Comparison of ENCODE assay signal across 12 cellular contexts in genomic region chr17:66415366-66416206, GRCh38.
A peak's percentile ranks its signal among the peaks of the same experiment; 100 is the strongest.
DNase-seq lines count a peak whose midpoint lies in the region; ATAC-seq and TF ChIP-seq lines count a peak whose summit lies in the region.
"Had no signal": no experiment of that assay in that cellular context is flagged by ENCODE, and none has a peak within 500 bp of the region (broad histone marks: within the 10 kb centered on the region; RNA-seq: fewer than 3 reads in every experiment).

No MANE protein-coding gene starts in this region.

- no peak overlapping the region for H3K4me2 ChIP-seq in DND-41 (ENCODE audit: insufficient read depth, low read length)

- DNase-seq in DND-41 (no peak), right lobe of liver (peak in 1 of 3 donors; percentile 64), head of caudate nucleus (no peak), spleen (no peak)
- no peak for DNase-seq in activated CD8-positive, alpha-beta T cell treated with anti-CD3 and anti-CD28 coated beads for 36 hours
- no peak for DNase-seq in stimulated activated CD4-positive, alpha-beta T cell treated with anti-CD3 and anti-CD28 coated beads, Interleukin-1b, Interleukin-23, amount 100 ng/mL, for 48 hours
- DNase-seq: activated effector memory CD4-positive, alpha-beta T cell treated with Interleukin-2 at 50 U/mL for 16 hours; DMS153; KG1 had no signal

- no peak overlapping the region for H3K9ac ChIP-seq in DND-41 (ENCODE audit: low read depth, low read length)

- H3K9me3 Mint-ChIP-seq in activated CD8-positive, alpha-beta T cell treated with anti-CD3 and anti-CD28 coated beads for 36 hours = peaks cover 1% of the 10 kb centered on the region
- H3K9me3 Mint-ChIP-seq: memory B cell had no signal

- H3K9me3 ChIP-seq in DND-41 (ENCODE audit: insufficient read depth, low read length, severe bottlenecking) = no peaks in the 10 kb centered on the region
- no peaks in the 10 kb centered on the region for H3K9me3 ChIP-seq in right lobe of liver
- no peaks in the 10 kb centered on the region for H3K9me3 ChIP-seq in spleen

- TF ChIP-seq CTCF in 22Rv1 (IDR thresholded peaks at IDR 0.05) (no peak), DND-41 (IDR thresholded peaks at IDR 0.05; ENCODE audit: borderline replicate concordance, extremely low read depth, low read length, poor library complexity, severe bottlenecking) (no peak), right lobe of liver (IDR thresholded peaks at IDR 0.05) (no peak), spleen (IDR thresholded peaks at IDR 0.05 in 8 of 11, conservative IDR thresholded peaks at IDR 0.05 in 3 of 11) (no peak)
- TF ChIP-seq CTCF in activated CD8-positive, alpha-beta T cell treated with anti-CD3 and anti-CD28 coated beads for 36 hours (IDR thresholded peaks at IDR 0.05) = no peak

- 41% methylated on average over 8 of the region's 11 CpGs for WGBS in right lobe of liver (ENCODE audit: insufficient coverage, low coverage, low lambda C conversion rate, missing lambda C conversion rate)
- 70 to 81% (median 78%) methylated on average over 11 of the region's 11 CpGs for WGBS in spleen, 5 donors

- H3K4me1 Mint-ChIP-seq in activated CD8-positive, alpha-beta T cell treated with anti-CD3 and anti-CD28 coated beads for 36 hours (ENCODE audit: low read depth) = peaks cover 64% of the 10 kb centered on the region
- H3K4me1 Mint-ChIP-seq: memory B cell had no signal

- no peak overlapping the region for H3K4me3 ChIP-seq in DND-41 (ENCODE audit: low read depth in 1 of 2, low read length in 2 of 2)
- peak overlapping the region in 1 of 3 donors; percentile 13 for H3K4me3 ChIP-seq in right lobe of liver
- no peak overlapping the region for H3K4me3 ChIP-seq in spleen

- peak overlapping the region; percentile 21 for H3K4me3 Mint-ChIP-seq in activated CD8-positive, alpha-beta T cell treated with anti-CD3 and anti-CD28 coated beads for 36 hours
- H3K4me3 Mint-ChIP-seq: memory B cell had no signal

- POLR2A ChIA-PET in activated CD8-positive, alpha-beta T cell treated with anti-CD3 and anti-CD28 coated beads for 36 hours (lab: Charles Lee) = interaction anchor here (0.8 to 1.3 kb wide), 2 partner anchors 10 to 18 kb away, joined by 4 read pairs; no protein-coding TSS in a partner anchor

- ATAC-seq in DND-41 (ENCODE audit: insufficient read depth, low read depth) (no peak), right lobe of liver (peak; percentile 88 to 92 (median 90)), HG02588 (IDR thresholded peaks at IDR 0.05; ENCODE audit: unreplicated experiment) (no peak)
- no peak for ATAC-seq in activated CD8-positive, alpha-beta T cell treated with anti-CD3 and anti-CD28 coated beads for 36 hours

- H4K20me1 ChIP-seq in DND-41 (ENCODE audit: insufficient read depth, low read length) = peaks cover 3% of the 10 kb centered on the region; the same call in 1 of the 2 replicates

- H3K36me3 ChIP-seq in DND-41 (ENCODE audit: insufficient read depth, low read length) (no peaks in the 10 kb centered on the region), right lobe of liver (no peaks in the 10 kb centered on the region), spleen (no peaks in the 10 kb centered on the region)

- H3K27me3 Mint-ChIP-seq in activated CD8-positive, alpha-beta T cell treated with anti-CD3 and anti-CD28 coated beads for 36 hours = no peaks in the 10 kb centered on the region

- TF ChIP-seq POLR2A in right lobe of liver (IDR thresholded peaks at IDR 0.05) = no peak
- TF ChIP-seq POLR2A in spleen (IDR thresholded peaks at IDR 0.05) = no peak

- H3K4me1 ChIP-seq in DND-41 (ENCODE audit: insufficient read depth, low read length) = peaks cover 60% of the 10 kb centered on the region
- peaks cover 0 to 46% (median 16%) of the 10 kb centered on the region in 4 donors for H3K4me1 ChIP-seq in right lobe of liver
- H3K4me1 ChIP-seq in spleen = peaks cover 0 to 45% (median 15%) of the 10 kb centered on the region in 6 donors

- H3K36me3 Mint-ChIP-seq in activated CD8-positive, alpha-beta T cell treated with anti-CD3 and anti-CD28 coated beads for 36 hours (ENCODE audit: low read depth) = peaks cover 22% of the 10 kb centered on the region
- H3K36me3 Mint-ChIP-seq: memory B cell had no signal

- CTCF ChIA-PET in activated CD8-positive, alpha-beta T cell treated with anti-CD3 and anti-CD28 coated beads for 36 hours (lab: Charles Lee) = interaction anchor here (0.6 to 1.4 kb wide), 6 partner anchors 13 to 1215 kb away, joined by 3 to 4 read pairs (median 4); no protein-coding TSS in a partner anchor

- peaks cover 76% of the 10 kb centered on the region for H3K79me2 ChIP-seq in DND-41 (ENCODE audit: insufficient read depth, low read length)

- H3K27ac ChIP-seq in 22Rv1 = peak overlapping the region; percentile 8; the same call in 1 of the 2 replicates
- H3K27ac ChIP-seq in DND-41 (ENCODE audit: low read length) = peak overlapping the region; percentile 51
- peak overlapping the region in 2 of 3 donors; percentile 28 to 62 for H3K27ac ChIP-seq in right lobe of liver
- H3K27ac ChIP-seq in spleen = no peak overlapping the region

- peak overlapping the region; percentile 42 for H3K27ac Mint-ChIP-seq in activated CD8-positive, alpha-beta T cell treated with anti-CD3 and anti-CD28 coated beads for 36 hours
- H3K27ac Mint-ChIP-seq: memory B cell had no signal

- intact Hi-C loops in activated CD8-positive, alpha-beta T cell treated with anti-CD3 and anti-CD28 coated beads for 36 hours (cut with micrococcal nuclease) = no loop called here
- intact Hi-C loops in right lobe of liver (cut with DNase I) (no loop called here), head of caudate nucleus (cut with DNase I) (no loop called here), spleen (cut with DNase I; ENCODE audit: low total_unique reads) (no loop called here)

- no peak overlapping the region for H2AFZ ChIP-seq in DND-41 (ENCODE audit: low read depth, low read length)

- H3K27me3 ChIP-seq in DND-41 (ENCODE audit: insufficient read depth, low read length, poor library complexity) (no peaks in the 10 kb centered on the region), right lobe of liver (no peaks in the 10 kb centered on the region), spleen (replicated peaks in 1 of 7) (no peaks in the 10 kb centered on the region)

Comparison
In these comparisons a context has a peak if more than half of its experiments do, and no peak if none do; other contexts are left out.
1. H3K27ac ChIP-seq: peak in 22Rv1 (single experiment), DND-41 (single experiment) and right lobe of liver (2 of 3); none in spleen (0 of 8).
2. ATAC-seq: peak in right lobe of liver (4 of 4); none in DND-41 (single experiment), activated CD8-positive, alpha-beta T cell treated with anti-CD3 and anti-CD28 coated beads for 36 hours (single experiment) and HG02588 (single experiment).